8 cellular contexts compared by ENCODE assay signal in genomic region chr20:49888341-49889244, GRCh38. TPM values are rescaled to one million over a fixed set of nuclear protein-coding genes. Genes with fewer than 3 reads are reported as not detected.
DNase-seq lines count a peak whose midpoint lies in the region; ATAC-seq and TF ChIP-seq lines count a peak whose summit lies in the region.

No MANE protein-coding gene starts in this region.

- H3K4me3 ChIP-seq in Karpas-422 (ENCODE audit: low read length) (no peak overlapping the region), RWPE2 (ENCODE audit: severe bottlenecking) (no peak overlapping the region), fibroblast of villous mesenchyme (ENCODE audit: low read depth, low read length) (no peak overlapping the region), transverse colon (no peak overlapping the region)

- intact Hi-C loops in transverse colon (cut with DNase I; ENCODE audit: low total_unique reads) = loop anchor here (1.0 kb wide), 1 partner anchor 278 kb away; no protein-coding TSS in a partner anchor

- TF ChIP-seq CTCF in RWPE2 (IDR thresholded peaks at IDR 0.05; ENCODE audit: poor library complexity, severe bottlenecking) (peak; percentile 99), fibroblast of villous mesenchyme (IDR thresholded peaks at IDR 0.05; ENCODE audit: insufficient read depth, low read depth, low read length) (peak; percentile 90), omental fat pad (IDR thresholded peaks at IDR 0.05) (no peak), transverse colon (IDR thresholded peaks at IDR 0.05) (peak; percentile 71 to 79 (median 73))

- peak; percentile 84 for DNase-seq in D341Med (ENCODE audit: low spot score)
- DNase-seq in Karpas-422 = peak; percentile 93
- DNase-seq in RWPE2 (ENCODE audit: low spot score) = peak; percentile 73
- DNase-seq in activated gamma-delta T cell treated with anti-CD3 and anti-CD28 coated beads, Interleukin-2, amount 50 U/mL, for 16 hours (ENCODE audit: low read depth) = peak; percentile 34
- DNase-seq in fibroblast of villous mesenchyme (ENCODE audit: low read depth) = peak; percentile 71
- peak; percentile 19 for DNase-seq in omental fat pad (ENCODE audit: low spot score)
- DNase-seq in transverse colon = peak; percentile 60

- peaks cover 13% of the 10 kb centered on the region for H3K4me1 ChIP-seq in Karpas-422 (ENCODE audit: low read length)
- H3K4me1 ChIP-seq in RWPE2 (ENCODE audit: insufficient read depth, poor library complexity, severe bottlenecking) = no peaks in the 10 kb centered on the region
- H3K4me1 ChIP-seq in transverse colon = peaks cover 0 to 39% (median 14%) of the 10 kb centered on the region in 4 donors

- H3K9me3 ChIP-seq in Karpas-422 (ENCODE audit: low read length) = no peaks in the 10 kb centered on the region
- H3K9me3 ChIP-seq in RWPE2 (ENCODE audit: severe bottlenecking) = no peaks in the 10 kb centered on the region
- H3K9me3 ChIP-seq in transverse colon = no peaks in the 10 kb centered on the region

- peaks cover 9% of the 10 kb centered on the region; the same call in 1 of the 2 replicates for H4K20me1 ChIP-seq in Karpas-422 (ENCODE audit: insufficient read depth, low read depth, low read length)

- 28 to 56% methylated on average over 3 to 18 of the region's 18 CpGs for WGBS in transverse colon (ENCODE audit: low coverage in 1 of 2), 2 donors

- H3K36me3 ChIP-seq in Karpas-422 (ENCODE audit: insufficient read depth, low read length) (no peaks in the 10 kb centered on the region), RWPE2 (ENCODE audit: low read depth) (peaks cover 15% of the 10 kb centered on the region; the same call in 1 of the 2 replicates), transverse colon (peaks cover 0 to 11% (median 1%) of the 10 kb centered on the region in 4 donors)

- no peak for TF ChIP-seq EP300 in transverse colon (IDR thresholded peaks at IDR 0.05; ENCODE audit: low read depth)

- no peak overlapping the region for H2AFZ ChIP-seq in Karpas-422 (ENCODE audit: low read length)

- H3K9me2 ChIP-seq in Karpas-422 (replicated peaks; ENCODE audit: insufficient read depth, low read length) = no peaks in the 10 kb centered on the region

- in situ Hi-C loops in transverse colon (cut with MboI; ENCODE audit: low pct_ligation_motif_present in 1 of 4, low pct_unique_long_range_greater_than_20kb in 1 of 4, low sequenced_read_pairs in 3 of 4) = no loop called here

- no peaks in the 10 kb centered on the region for H3K27me3 ChIP-seq in Karpas-422 (ENCODE audit: low read length)
- no peaks in the 10 kb centered on the region for H3K27me3 ChIP-seq in RWPE2 (ENCODE audit: insufficient read depth, poor library complexity, severe bottlenecking)
- no peaks in the 10 kb centered on the region for H3K27me3 ChIP-seq in transverse colon

- H3K27ac ChIP-seq in Karpas-422 (ENCODE audit: low read length) (no peak overlapping the region), RWPE2 (ENCODE audit: poor library complexity, severe bottlenecking) (no peak overlapping the region), transverse colon (peak overlapping the region in 3 of 4 donors; percentile 8 to 33 (median 17))

- 0 out of 2 replicates have a peak overlapping the region, but pooled peaks have one; percentile 15 for H3K9ac ChIP-seq in Karpas-422 (ENCODE audit: low read length)

- peak; percentile 26; the same call in 2 of the 3 replicates for ATAC-seq in RWPE2 (ENCODE audit: low read depth)
- ATAC-seq in omental fat pad (ENCODE audit: low FRiP score) = no peak
- no peak for ATAC-seq in GM19455 (IDR thresholded peaks at IDR 0.05; ENCODE audit: unreplicated experiment)

- H3K79me2 ChIP-seq in Karpas-422 (ENCODE audit: low read length) = no peaks in the 10 kb centered on the region

- no peak for TF ChIP-seq POLR2A in transverse colon (IDR thresholded peaks at IDR 0.05)

- no peak overlapping the region for H3K4me2 ChIP-seq in Karpas-422 (ENCODE audit: low read depth, low read length, poor library complexity, severe bottlenecking)

RNA-seq across cellular contexts. Expression of gene SPATA2, which starts 26.7 kb away (rescaled TPM):
- total RNA-seq in Karpas-422 (2014; rRNA removed; shearing (Covaris generic); ENCODE audit: low replicate concordance) = 3.1 and 3.5 TPM in 2 replicates
- total RNA-seq in fibroblast of villous mesenchyme = 2.6 and 3.9 TPM in 2 replicates
- total RNA-seq in omental fat pad = 1 to 10 TPM; 3.3 to 6.4 (median 3.6) TPM
- 10 to 100 TPM in 3 of 4 donors, 1 to 10 TPM in 1; 4.0 to 40.0 (median 17.2) TPM for total RNA-seq in transverse colon

RNA-seq across cellular contexts. Expression of gene RNF114, which starts 47.6 kb away (rescaled TPM):
- 34.2 and 38.1 TPM in 2 replicates for total RNA-seq in Karpas-422 (2014; rRNA removed; shearing (Covaris generic); ENCODE audit: low replicate concordance)
- total RNA-seq in fibroblast of villous mesenchyme (44.1 and 57.0 TPM in 2 replicates), omental fat pad (100 to 1,000 TPM; 133 to 163 (median 146) TPM), transverse colon (100 to 1,000 TPM; 108 to 271 (median 217) TPM)

Comparison
In these comparisons a context has a peak if more than half of its experiments do, and no peak if none do; other contexts are left out.
1. DNase-seq: peak in every context shown above with its lines; median percentile 93 in Karpas-422; 84 in D341Med; 73 in RWPE2; 71 in fibroblast of villous mesenchyme; 60 in transverse colon; 34 in activated gamma-delta T cell treated with anti-CD3 and anti-CD28 coated beads, Interleukin-2, amount 50 U/mL, for 16 hours; 19 in omental fat pad.
2. H3K27ac ChIP-seq: peak in transverse colon (3 of 4); none in Karpas-422 (single experiment) and RWPE2 (single experiment).
3. CTCF ChIP-seq: peak in RWPE2 (single experiment), fibroblast of villous mesenchyme (single experiment) and transverse colon (5 of 5); none in omental fat pad (0 of 3).